10 cellular contexts compared by ENCODE assay signal in the genomic region with DNA sequence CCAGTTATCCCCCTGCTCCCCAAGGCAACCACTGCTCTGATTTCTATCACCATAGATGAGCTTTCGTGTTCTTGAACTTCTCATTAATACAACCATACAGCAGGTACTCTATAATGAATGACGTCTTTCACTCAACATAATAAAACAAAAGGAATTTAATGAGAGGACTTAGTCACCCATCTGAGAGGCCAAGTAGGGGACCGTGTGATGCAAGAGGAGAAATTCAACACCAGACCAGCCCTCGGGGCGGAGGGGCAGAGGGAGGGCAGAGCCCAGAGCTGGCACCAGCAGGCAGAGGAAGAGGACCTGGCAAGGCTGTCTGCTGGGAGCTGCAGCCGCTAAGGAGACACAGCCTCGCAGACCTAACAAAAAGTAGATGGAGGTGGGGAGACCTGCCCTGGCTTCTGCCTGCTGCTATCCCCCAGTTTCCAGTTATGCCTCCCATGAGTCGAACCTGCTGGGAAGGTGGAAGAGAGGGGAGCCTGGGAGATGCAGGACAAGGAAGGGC. TPM values are rescaled to one million over a fixed set of nuclear protein-coding genes. Genes with fewer than 3 reads are reported as not detected.
A peak's percentile ranks its signal among the peaks of the same experiment; 100 is the strongest.
DNase-seq lines count a peak whose midpoint lies in the region; ATAC-seq, FAIRE-seq and TF ChIP-seq lines count a peak whose summit lies in the region.
"Had no signal": no experiment of that assay in that cellular context is flagged by ENCODE, and none has a peak within 500 bp of the region (broad histone marks: within the 10 kb centered on the region; RNA-seq: fewer than 3 reads in every experiment).

No MANE protein-coding gene starts in this region.

- FAIRE-seq in RCC 7860 (lab: Jason Lieb, UNC): peak; percentile 93

- DNase-seq in NCI-H2081 (lab: John Stamatoyannopoulos, UW) (peak; percentile 52 to 60), NCI-H2081 treated with DMSO at 0.1 percent for 48 hours (lab: John Stamatoyannopoulos, UW) (no peak), RCC 7860 (ENCODE audit: low spot score) (peak; percentile 89), foreskin melanocyte (peak; percentile 90), retinal pigment epithelial cell (ENCODE audit: low read depth) (peak; percentile 97), NAMALWA (ENCODE audit: low spot score) (no peak), SK-N-DZ (ENCODE audit: low spot score) (no peak)

- ATAC-seq in HG02973 (IDR thresholded peaks at IDR 0.05; ENCODE audit: unreplicated experiment): no peak

- TF ChIP-seq CTCF in retinal pigment epithelial cell (conservative IDR thresholded peaks at IDR 0.05; ENCODE audit: low read depth, low read length): no peak

- H3K4me3 ChIP-seq in retinal pigment epithelial cell (ENCODE audit: low read length): peak overlapping the region; percentile 25
- H3K4me3 ChIP-seq: BLaER1 had no signal

RNA-seq across cellular contexts. Expression of gene CCN5, which starts 13.7 kb away (rescaled TPM):
- polyA plus RNA-seq in SK-N-DZ (2014; cell fraction: cytosol; rRNA removed): not detected in 2 replicates
- not detected in 2 replicates for polyA plus RNA-seq in SK-N-DZ (2014; cell fraction: nucleus; rRNA removed)
- polyA plus RNA-seq: neural cell had no signal

RNA-seq across cellular contexts. Expression of gene KCNK15, which starts 16.8 kb away (rescaled TPM):
- 0.10 and 0.61 TPM in 2 replicates for polyA plus RNA-seq in SK-N-DZ (2014; cell fraction: cytosol; rRNA removed)
- not detected in 2 replicates for polyA plus RNA-seq in SK-N-DZ (2014; cell fraction: nucleus; rRNA removed)
- polyA plus RNA-seq: neural cell had no signal

Comparison
In these comparisons a context has a peak if more than half of its experiments do, and no peak if none do; other contexts are left out.
1. DNase-seq: peak in NCI-H2081 (2 of 2), RCC 7860 (single experiment), foreskin melanocyte (single experiment) and retinal pigment epithelial cell (single experiment); none in NCI-H2081 treated with DMSO at 0.1 percent for 48 hours (single experiment), NAMALWA (single experiment) and SK-N-DZ (single experiment).